In genomic region chr5:168291281-168291960, GRCh38 we compare ENCODE assay signal across 8 cellular contexts. TPM values are rescaled to one million over a fixed set of nuclear protein-coding genes. Genes with fewer than 3 reads are reported as not detected.
DNase-seq lines count a peak whose midpoint lies in the region; ATAC-seq and TF ChIP-seq lines count a peak whose summit lies in the region.

TSS of gene WWC1 (plus strand) at chr5:168291645. CDS start at chr5:168292153, 508 bp downstream.

- H3K27ac ChIP-seq in BLaER1 (peak within 1 kb of the TSS; percentile 69), esophagus muscularis mucosa (replicated peaks in 1 of 4) (no peak within 1 kb of the TSS), transverse colon (peak within 1 kb of the TSS; percentile 58 to 79 (median 68))

- no peak for TF ChIP-seq EP300 in esophagus muscularis mucosa (IDR thresholded peaks at IDR 0.05)
- no peak for TF ChIP-seq EP300 in transverse colon (IDR thresholded peaks at IDR 0.05; ENCODE audit: low read depth)

- H3K9me3 ChIP-seq in BLaER1 (no peaks in the 10 kb centered on the region), esophagus muscularis mucosa (no peaks in the 10 kb centered on the region), transverse colon (no peaks in the 10 kb centered on the region)

- 0% methylated on average over 4 of the region's 78 CpGs for WGBS in esophagus muscularis mucosa
- 0 to 11% methylated on average over 4 to 5 of the region's 78 CpGs for WGBS in transverse colon (ENCODE audit: low coverage in 1 of 2), 2 donors

- H3K4me1 Mint-ChIP-seq in nephron: peaks cover 32% of the 10 kb centered on the region

- H3K4me2 ChIP-seq in BLaER1: peak within 1 kb of the TSS; percentile 90

- TF ChIP-seq CTCF in esophagus muscularis mucosa (IDR thresholded peaks at IDR 0.05) (no peak), nephron (IDR thresholded peaks at IDR 0.05; ENCODE audit: unreplicated experiment in 3 of 3) (peak; percentile 38 to 50 (median 41)), transverse colon (IDR thresholded peaks at IDR 0.05) (peak in 4 of 5 experiments; percentile 24 to 60 (median 38))

- H3K4me3 ChIP-seq in BLaER1 (peak within 1 kb of the TSS; percentile 82), esophagus muscularis mucosa (peak within 1 kb of the TSS; percentile 50 to 62 (median 52)), transverse colon (peak within 1 kb of the TSS; percentile 26 to 70 (median 58))

- peaks cover 2% of the 10 kb centered on the region for H3K9me3 Mint-ChIP-seq in nephron

- H3K9ac ChIP-seq in BLaER1: peak within 1 kb of the TSS; percentile 79

- H4K20me1 ChIP-seq in BLaER1: no peaks in the 10 kb centered on the region

- intact Hi-C loops in esophagus muscularis mucosa (cut with DNase I): no loop called here
- intact Hi-C loops in transverse colon (cut with DNase I; ENCODE audit: low total_unique reads): no loop called here

- DNase-seq in NCI-H526 treated with DMSO at 0.1 percent for 48 hours (lab: John Stamatoyannopoulos, UW) (peak; percentile 88), esophagus muscularis mucosa (ENCODE audit: extremely low spot score) (no peak), transverse colon (peak; percentile 91)
- DNase-seq in activated CD8-positive, alpha-beta memory T cell treated with anti-CD3 and anti-CD28 coated beads, Interleukin-2, amount 50 U/mL, for 4 hours: peak; percentile 55

- peak; percentile 77 for ATAC-seq in HG03175 (IDR thresholded peaks at IDR 0.05; ENCODE audit: unreplicated experiment)

- peak within 1 kb of the TSS; percentile 84 to 95 (median 91) for H3K4me3 Mint-ChIP-seq in nephron

- peaks cover 60% of the 10 kb centered on the region for H3K27me3 Mint-ChIP-seq in nephron (ENCODE audit: low read depth)

- in situ Hi-C loops in transverse colon (cut with MboI; ENCODE audit: low pct_ligation_motif_present in 1 of 4, low pct_unique_long_range_greater_than_20kb in 1 of 4, low sequenced_read_pairs in 3 of 4): loop anchor here in 1 of 4 donors (25.0 kb wide), 1 partner anchor 371 kb away; no protein-coding TSS in a partner anchor

- peak; percentile 23 for TF ChIP-seq POLR2A in GM19099 (IDR thresholded peaks at IDR 0.05; ENCODE audit: extremely low read depth, insufficient read length, low read depth)
- no peak for TF ChIP-seq POLR2A in esophagus muscularis mucosa (IDR thresholded peaks at IDR 0.05; ENCODE audit: low read depth)
- TF ChIP-seq POLR2A in transverse colon (IDR thresholded peaks at IDR 0.05): peak; percentile 63

- H3K27ac Mint-ChIP-seq in nephron: peak within 1 kb of the TSS in 2 of 3 experiments; percentile 69 to 82

- H3K36me3 ChIP-seq in BLaER1 (no peaks in the 10 kb centered on the region), esophagus muscularis mucosa (no peaks in the 10 kb centered on the region), transverse colon (no peaks in the 10 kb centered on the region)

- H3K36me3 Mint-ChIP-seq in nephron (ENCODE audit: low read depth): no peaks in the 10 kb centered on the region

- peaks cover 17% of the 10 kb centered on the region for H3K4me1 ChIP-seq in BLaER1
- H3K4me1 ChIP-seq in esophagus muscularis mucosa: peaks cover 7 to 20% (median 16%) of the 10 kb centered on the region in 4 donors
- H3K4me1 ChIP-seq in transverse colon: peaks cover 3 to 24% (median 14%) of the 10 kb centered on the region in 4 donors

- peaks cover 6% of the 10 kb centered on the region; the same call in 1 of the 2 replicates for H3K27me3 ChIP-seq in BLaER1
- peaks cover 2 to 60% (median 9%) of the 10 kb centered on the region in 4 donors for H3K27me3 ChIP-seq in esophagus muscularis mucosa
- peaks cover 31% of the 10 kb centered on the region for H3K27me3 ChIP-seq in transverse colon

RNA-seq across cellular contexts. Expression of gene WWC1, which starts in this region (rescaled TPM):
- 1 to 10 TPM; 2.1 to 6.2 (median 3.2) TPM for total RNA-seq in esophagus muscularis mucosa
- 10 to 100 TPM; 10.1 to 34.8 (median 16.8) TPM for total RNA-seq in transverse colon

Comparison
In these comparisons a context has a peak if more than half of its experiments do, and no peak if none do; other contexts are left out.
1. H3K27ac ChIP-seq: peak in BLaER1 (single experiment) and transverse colon (4 of 4); none in esophagus muscularis mucosa (0 of 4).
2. CTCF ChIP-seq: peak in nephron (3 of 3) and transverse colon (4 of 5); none in esophagus muscularis mucosa (0 of 3).
3. Peak in every context shown above with its lines, with median percentiles within 50 percentile points of each other: H3K4me3 ChIP-seq.